In genomic region chr22:38219644-38220043, GRCh38 we compare ENCODE assay signal across 10 cellular contexts. TPM values are rescaled to one million over a fixed set of nuclear protein-coding genes. Genes with fewer than 3 reads are reported as not detected.
A peak's percentile ranks its signal among the peaks of the same experiment; 100 is the strongest.
DNase-seq lines count a peak whose midpoint lies in the region; ATAC-seq and TF ChIP-seq lines count a peak whose summit lies in the region.
"Had no signal": no experiment of that assay in that cellular context is flagged by ENCODE, and none has a peak within 500 bp of the region (broad histone marks: within the 10 kb centered on the region; RNA-seq: fewer than 3 reads in every experiment).

No MANE protein-coding gene starts in this region.

- H3K4me1 ChIP-seq in heart left ventricle: peaks cover 4 to 44% (median 28%) of the 10 kb centered on the region in 12 donors
- H3K4me1 ChIP-seq in aorta (ENCODE audit: control insufficient read depth in 1 of 2, insufficient read depth in 2 of 2, low read length in 2 of 2): no peaks in the 10 kb centered on the region

- TF ChIP-seq POLR2A in heart left ventricle (IDR thresholded peaks at IDR 0.05): no peak

- H3K27me3 Mint-ChIP-seq in dendritic cell treated with granulocyte-macrophage colony-stimulating factor and Interleukin-4, amounts not matched to agents 40 ng/mL and 50 ng/mL, for 4 days: peaks cover 28% of the 10 kb centered on the region
- H3K27me3 Mint-ChIP-seq in nephron progenitor cell (ENCODE audit: low read depth, poor library complexity): peaks cover 10% of the 10 kb centered on the region
- H3K27me3 Mint-ChIP-seq: B cell had no signal

- H3K36me3 Mint-ChIP-seq in dendritic cell treated with granulocyte-macrophage colony-stimulating factor and Interleukin-4, amounts not matched to agents 40 ng/mL and 50 ng/mL, for 4 days (ENCODE audit: low read depth): peaks cover 57% of the 10 kb centered on the region
- peaks cover 10% of the 10 kb centered on the region for H3K36me3 Mint-ChIP-seq in nephron progenitor cell (ENCODE audit: low read depth)

- ATAC-seq in heart left ventricle (peak in 1 of 4 donors; percentile 2), Right ventricle myocardium inferior (no peak), aorta (ENCODE audit: low FRiP score) (no peak), HG02840 (IDR thresholded peaks at IDR 0.05; ENCODE audit: low FRiP score, unreplicated experiment) (no peak)

- H3K4me3 Mint-ChIP-seq in dendritic cell treated with granulocyte-macrophage colony-stimulating factor and Interleukin-4, amounts not matched to agents 40 ng/mL and 50 ng/mL, for 4 days: no peak overlapping the region
- no peak overlapping the region for H3K4me3 Mint-ChIP-seq in nephron progenitor cell
- H3K4me3 Mint-ChIP-seq: B cell had no signal

- no peaks in the 10 kb centered on the region for H3K27me3 ChIP-seq in heart left ventricle
- H3K27me3 ChIP-seq in aorta (ENCODE audit: control insufficient read depth in 1 of 2, insufficient read depth in 2 of 2, low read length in 1 of 2): no peaks in the 10 kb centered on the region

- H3K4me3 ChIP-seq in heart left ventricle (no peak overlapping the region), aorta (ENCODE audit: low read length in 2 of 2) (no peak overlapping the region)

- peak overlapping the region; percentile 69 for H3K27ac Mint-ChIP-seq in dendritic cell treated with granulocyte-macrophage colony-stimulating factor and Interleukin-4, amounts not matched to agents 40 ng/mL and 50 ng/mL, for 4 days
- peak overlapping the region; percentile 81 for H3K27ac Mint-ChIP-seq in nephron progenitor cell
- H3K27ac Mint-ChIP-seq: B cell had no signal

- intact Hi-C loops in heart left ventricle (cut with DNase I): no loop called here
- intact Hi-C loops in Right ventricle myocardium inferior (cut with DNase I): no loop called here
- intact Hi-C loops in dendritic cell treated with granulocyte-macrophage colony-stimulating factor and Interleukin-4, amounts not matched to agents 40 ng/mL and 50 ng/mL, for 4 days (cut with micrococcal nuclease): no loop called here
- intact Hi-C loops in aorta (cut with DNase I): loop anchor here in 1 of 2 donors (2.0 kb wide), 1 partner anchor 19 kb away; no protein-coding TSS in a partner anchor

- H3K9me3 Mint-ChIP-seq in dendritic cell treated with granulocyte-macrophage colony-stimulating factor and Interleukin-4, amounts not matched to agents 40 ng/mL and 50 ng/mL, for 4 days: no peaks in the 10 kb centered on the region
- no peaks in the 10 kb centered on the region for H3K9me3 Mint-ChIP-seq in nephron progenitor cell

- DNase-seq in heart left ventricle (no peak), Right ventricle myocardium inferior (ENCODE audit: missing footprints) (no peak), nephron progenitor cell (no peak), aorta (no peak), NCI-H2227 (lab: John Stamatoyannopoulos, UW; ENCODE audit: unreplicated experiment) (no peak)
- DNase-seq in activated naive CD4-positive, alpha-beta T cell treated with anti-CD3 and anti-CD28 coated beads, Interleukin-2, amount 50 U/mL, for 16 hours: no peak
- DNase-seq: NCI-H2081 treated with DMSO at 0.1 percent for 48 hours had no signal

- H3K9me3 ChIP-seq in heart left ventricle (no peaks in the 10 kb centered on the region), aorta (ENCODE audit: control insufficient read depth, low read length) (no peaks in the 10 kb centered on the region)

- 64 to 76% (median 73%) methylated on average over 10 of the region's 10 CpGs for WGBS in heart left ventricle, 4 donors
- 55% methylated on average over 9 to 10 of the region's 10 CpGs for WGBS in aorta, 2 donors

- TF ChIP-seq CTCF in heart left ventricle (IDR thresholded peaks at IDR 0.05) (no peak), nephron progenitor cell (IDR thresholded peaks at IDR 0.05) (no peak)

- peaks cover 54% of the 10 kb centered on the region for H3K4me1 Mint-ChIP-seq in dendritic cell treated with granulocyte-macrophage colony-stimulating factor and Interleukin-4, amounts not matched to agents 40 ng/mL and 50 ng/mL, for 4 days (ENCODE audit: low read depth)
- H3K4me1 Mint-ChIP-seq in nephron progenitor cell: peaks cover 40% of the 10 kb centered on the region

- H3K36me3 ChIP-seq in heart left ventricle (peaks cover 0 to 38% (median 28%) of the 10 kb centered on the region in 9 donors), aorta (ENCODE audit: control insufficient read depth in 1 of 2, insufficient read depth in 2 of 2, low read length in 1 of 2) (no peaks in the 10 kb centered on the region)

- H3K27ac ChIP-seq in heart left ventricle (peak overlapping the region in 11 of 12 donors; percentile 26 to 96 (median 87)), aorta (ENCODE audit: low read depth in 1 of 2, low read length in 2 of 2) (peak overlapping the region; percentile 33 to 58)

RNA-seq across cellular contexts. Expression of gene MAFF, which starts 17.9 kb away (rescaled TPM):
- total RNA-seq in heart left ventricle (10 to 100 TPM in 3 of 9 donors, 1 to 10 TPM in 6; 1.9 to 35.8 (median 4.0) TPM), Right ventricle myocardium inferior (4.7 TPM), aorta (100 to 1,000 TPM in 1 of 2 donors, 10 to 100 TPM in 1; 73.1 to 145 TPM)
- polyA plus RNA-seq in heart left ventricle (10 to 100 TPM in 1 of 2 donors, 1 to 10 TPM in 1; 4.7 to 36.0 TPM), aorta (10 to 100 TPM; 57.4 to 86.8 TPM)

RNA-seq across cellular contexts. Expression of gene PLA2G6, which starts 38.0 kb away (rescaled TPM):
- 10 to 100 TPM in 6 of 9 donors, 1 to 10 TPM in 3; 6.1 to 17.9 (median 11.0) TPM for total RNA-seq in heart left ventricle
- 10 to 100 TPM in 1 of 2 donors, 1 to 10 TPM in 1; 4.9 to 14.2 TPM for polyA plus RNA-seq in heart left ventricle
- total RNA-seq in Right ventricle myocardium inferior: 11.4 TPM
- 10 to 100 TPM; 25.0 to 25.8 TPM for total RNA-seq in aorta
- polyA plus RNA-seq in aorta: 10 to 100 TPM in 1 of 2 donors, 1 to 10 TPM in 1; 8.8 to 74.1 TPM

RNA-seq across cellular contexts. Expression of gene TMEM184B, which starts 53.2 kb away (rescaled TPM):
- 100 to 1,000 TPM in 1 of 9 donors, 10 to 100 TPM in 8; 37.6 to 103 (median 47.0) TPM for total RNA-seq in heart left ventricle
- polyA plus RNA-seq in heart left ventricle: 10 to 100 TPM; 19.5 to 54.4 TPM
- 43.1 TPM for total RNA-seq in Right ventricle myocardium inferior
- 10 to 100 TPM; 96.3 to 96.9 TPM for total RNA-seq in aorta
- 10 to 100 TPM; 17.2 to 46.8 TPM for polyA plus RNA-seq in aorta
